In the genomic region with DNA sequence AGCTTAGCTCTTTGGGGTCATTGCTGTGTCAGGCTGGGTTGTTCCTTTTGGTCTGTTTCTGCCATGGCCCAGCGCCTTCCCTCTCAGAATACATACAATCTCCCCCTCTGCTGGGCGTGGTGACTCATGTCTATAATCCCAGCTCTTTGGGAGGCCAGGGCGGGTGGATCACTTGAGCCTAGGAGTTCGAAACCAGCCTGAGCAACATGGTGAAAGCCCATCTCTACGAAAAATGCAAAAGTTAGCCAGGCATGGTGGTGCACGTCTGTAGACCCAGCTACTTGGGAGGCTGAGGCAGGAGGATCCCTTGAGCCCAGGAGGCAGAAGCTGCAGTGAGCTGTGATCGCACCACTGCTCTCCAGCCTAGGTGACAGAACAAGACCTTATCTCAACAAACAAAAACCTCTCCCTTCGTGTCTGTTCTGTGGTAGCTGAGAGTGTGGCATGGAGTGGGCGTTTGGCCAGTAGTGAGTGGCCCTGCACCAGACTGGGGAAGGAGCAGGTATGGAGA, we compare ENCODE assay signal across 8 cellular contexts. TPM values are rescaled to one million over a fixed set of nuclear protein-coding genes. Genes with fewer than 3 reads are reported as not detected.
DNase-seq lines count a peak whose midpoint lies in the region; ATAC-seq and TF ChIP-seq lines count a peak whose summit lies in the region.

No MANE protein-coding gene starts in this region.

- CTCF ChIA-PET in GM10248 (lab: Yijun Ruan, JAX) = interaction anchor here (0.6 to 6.8 kb wide), 48 partner anchors 8 to 795 kb away, joined by 3 to 92 read pairs (median 5); partner anchors contain the start of genes MUS81, RAB1B, RIN1 and YIF1A
- CTCF ChIA-PET in activated CD4-positive, alpha-beta memory T cell treated with anti-CD3 and anti-CD28 coated beads, Interleukin-2, amount 10 ng/mL, durations not matched to agents 7 days and 5 days (lab: Charles Lee) = interaction anchor here (0.6 to 2.2 kb wide), 13 partner anchors 17 to 1873 kb away, joined by 3 to 9 read pairs (median 4); partner anchors contain the start of genes RAB1B, TMEM151A and YIF1A
- CTCF ChIA-PET in naive thymus-derived CD4-positive, alpha-beta T cell (lab: Charles Lee) = interaction anchor here (0.6 to 4.6 kb wide), 11 partner anchors 9 to 1243 kb away, joined by 3 to 25 read pairs (median 5); partner anchors contain the start of gene YIF1A

- ATAC-seq in HG02588 (IDR thresholded peaks at IDR 0.05; ENCODE audit: unreplicated experiment) (peak; percentile 3), HG02798 (IDR thresholded peaks at IDR 0.05; ENCODE audit: poor library complexity, unreplicated experiment) (no peak)
- ATAC-seq in naive thymus-derived CD4-positive, alpha-beta T cell = no peak

- H3K4me3 ChIP-seq in naive thymus-derived CD4-positive, alpha-beta T cell (ENCODE audit: low read length) = no peak overlapping the region
- H3K4me3 ChIP-seq in HAP-1 = no peak overlapping the region

- no peaks in the 10 kb centered on the region for H3K27me3 ChIP-seq in naive thymus-derived CD4-positive, alpha-beta T cell (ENCODE audit: control insufficient read depth in 2 of 2, insufficient read depth in 2 of 2, low read length in 2 of 2)
- H3K27me3 ChIP-seq in HAP-1 (ENCODE audit: low read depth) = no peaks in the 10 kb centered on the region

- in situ Hi-C loops in HAP-1 (cut with MboI; ENCODE audit: low sequenced_read_pairs) = no loop called here

- H3K4me3 Mint-ChIP-seq in activated CD4-positive, alpha-beta memory T cell treated with anti-CD3 and anti-CD28 coated beads, Interleukin-2, amount 10 ng/mL, durations not matched to agents 7 days and 5 days = no peak overlapping the region
- peak overlapping the region in 1 of 10 donors; percentile 29 for H3K4me3 Mint-ChIP-seq in naive thymus-derived CD4-positive, alpha-beta T cell

- peak overlapping the region; percentile 89 for H3K27ac ChIP-seq in naive thymus-derived CD4-positive, alpha-beta T cell (ENCODE audit: low read depth, low read length)

- H3K9me3 ChIP-seq in naive thymus-derived CD4-positive, alpha-beta T cell (ENCODE audit: control insufficient read depth in 2 of 3, low read length in 3 of 3) = no peaks in the 10 kb centered on the region
- H3K9me3 ChIP-seq in HAP-1 = no peaks in the 10 kb centered on the region

- no peaks in the 10 kb centered on the region for H3K9me3 Mint-ChIP-seq in activated CD4-positive, alpha-beta memory T cell treated with anti-CD3 and anti-CD28 coated beads, Interleukin-2, amount 10 ng/mL, durations not matched to agents 7 days and 5 days
- H3K9me3 Mint-ChIP-seq in naive thymus-derived CD4-positive, alpha-beta T cell = no peaks in the 10 kb centered on the region

- peaks cover 4 to 7% of the 10 kb centered on the region in 2 donors for H3K4me1 ChIP-seq in naive thymus-derived CD4-positive, alpha-beta T cell (ENCODE audit: control insufficient read depth in 2 of 2, insufficient read depth in 2 of 2, low read length in 2 of 2)
- H3K4me1 ChIP-seq in HAP-1 = no peaks in the 10 kb centered on the region

- H3K27me3 Mint-ChIP-seq in activated CD4-positive, alpha-beta memory T cell treated with anti-CD3 and anti-CD28 coated beads, Interleukin-2, amount 10 ng/mL, durations not matched to agents 7 days and 5 days = no peaks in the 10 kb centered on the region
- H3K27me3 Mint-ChIP-seq in naive thymus-derived CD4-positive, alpha-beta T cell = no peaks in the 10 kb centered on the region

- intact Hi-C loops in naive thymus-derived CD4-positive, alpha-beta T cell (cut with micrococcal nuclease) = loop anchor here (1.0 to 2.0 kb wide), 7 partner anchors 37 to 168 kb away; partner anchors contain the start of gene RAB1B (in 1 of the 2)

- peak overlapping the region; percentile 77 for H3K27ac Mint-ChIP-seq in activated CD4-positive, alpha-beta memory T cell treated with anti-CD3 and anti-CD28 coated beads, Interleukin-2, amount 10 ng/mL, durations not matched to agents 7 days and 5 days
- peak overlapping the region; percentile 78 to 98 (median 92) for H3K27ac Mint-ChIP-seq in naive thymus-derived CD4-positive, alpha-beta T cell

- peaks cover 6 to 86% (median 13%) of the 10 kb centered on the region in 3 experiments for H3K36me3 ChIP-seq in naive thymus-derived CD4-positive, alpha-beta T cell (ENCODE audit: control insufficient read depth in 2 of 3, insufficient read depth in 3 of 3, low read length in 3 of 3)
- H3K36me3 ChIP-seq in HAP-1 (replicated peaks) = no peaks in the 10 kb centered on the region; the same call in 1 of the 2 replicates

- H3K36me3 Mint-ChIP-seq in activated CD4-positive, alpha-beta memory T cell treated with anti-CD3 and anti-CD28 coated beads, Interleukin-2, amount 10 ng/mL, durations not matched to agents 7 days and 5 days (ENCODE audit: low read depth) = peaks cover 26% of the 10 kb centered on the region
- H3K36me3 Mint-ChIP-seq in naive thymus-derived CD4-positive, alpha-beta T cell = peaks cover 12 to 34% (median 13%) of the 10 kb centered on the region in 5 donors

- H3K4me1 Mint-ChIP-seq in activated CD4-positive, alpha-beta memory T cell treated with anti-CD3 and anti-CD28 coated beads, Interleukin-2, amount 10 ng/mL, durations not matched to agents 7 days and 5 days = peaks cover 25% of the 10 kb centered on the region
- peaks cover 12 to 21% (median 18%) of the 10 kb centered on the region in 7 donors for H3K4me1 Mint-ChIP-seq in naive thymus-derived CD4-positive, alpha-beta T cell

- peak; percentile 39 for DNase-seq in GM10248 (ENCODE audit: extremely low spot score)
- DNase-seq in activated CD4-positive, alpha-beta memory T cell treated with anti-CD3 and anti-CD28 coated beads, Interleukin-2, amount 10 ng/mL, durations not matched to agents 7 days and 5 days = no peak
- no peak for DNase-seq in naive thymus-derived CD4-positive, alpha-beta T cell
- no peak for DNase-seq in stimulated activated CD4-positive, alpha-beta T cell treated with anti-CD3 and anti-CD28 coated beads, Interleukin-12 subunit alpha, Interleukin-12 subunit beta, amount 100 ng/mL, for 4 hours
- no peak for DNase-seq in NCI-H2029 (lab: John Stamatoyannopoulos, UW)
- DNase-seq in HAP-1 (ENCODE audit: low spot score in 2 of 2) = no peak

- POLR2A ChIA-PET in GM10248 (lab: Yijun Ruan, JAX) = no interaction called here
- POLR2A ChIA-PET in activated CD4-positive, alpha-beta memory T cell treated with anti-CD3 and anti-CD28 coated beads, Interleukin-2, amount 10 ng/mL, durations not matched to agents 7 days and 5 days (lab: Charles Lee) = no interaction called here
- POLR2A ChIA-PET in naive thymus-derived CD4-positive, alpha-beta T cell (lab: Charles Lee) = interaction anchor here (0.6 to 1.3 kb wide), 7 partner anchors 8 to 362 kb away, joined by 3 to 5 read pairs (median 3); partner anchors contain the start of gene RAB1B

- TF ChIP-seq CTCF in GM10248 (IDR thresholded peaks at IDR 0.05; ENCODE audit: control extremely low read depth, extremely low read depth, low read depth, missing control alignments) = peak; percentile 29

RNA-seq across cellular contexts. Expression of gene KLC2, which starts 35.7 kb away (rescaled TPM):
- 10 to 100 TPM; 32.8 to 33.9 TPM for total RNA-seq in activated CD4-positive, alpha-beta memory T cell treated with anti-CD3 and anti-CD28 coated beads, Interleukin-2, amount 10 ng/mL, durations not matched to agents 7 days and 5 days
- total RNA-seq in naive thymus-derived CD4-positive, alpha-beta T cell = 10 to 100 TPM; 26.7 to 53.6 (median 41.5) TPM
- 1 to 10 TPM; 5.5 to 7.6 TPM for polyA plus RNA-seq in naive thymus-derived CD4-positive, alpha-beta T cell

RNA-seq across cellular contexts. Expression of gene RAB1B, which starts 46.7 kb away (rescaled TPM):
- 100 to 1,000 TPM; 146 to 150 TPM for total RNA-seq in activated CD4-positive, alpha-beta memory T cell treated with anti-CD3 and anti-CD28 coated beads, Interleukin-2, amount 10 ng/mL, durations not matched to agents 7 days and 5 days
- 100 to 1,000 TPM in 1 of 5 experiments, 10 to 100 TPM in 4; 60.6 to 151 (median 70.7) TPM for total RNA-seq in naive thymus-derived CD4-positive, alpha-beta T cell
- polyA plus RNA-seq in naive thymus-derived CD4-positive, alpha-beta T cell = 10 to 100 TPM; 11.3 to 13.5 TPM

RNA-seq across cellular contexts. Expression of gene CNIH2, which starts 56.2 kb away (rescaled TPM):
- 1 to 10 TPM; 1.9 to 2.1 TPM for total RNA-seq in activated CD4-positive, alpha-beta memory T cell treated with anti-CD3 and anti-CD28 coated beads, Interleukin-2, amount 10 ng/mL, durations not matched to agents 7 days and 5 days
- total RNA-seq in naive thymus-derived CD4-positive, alpha-beta T cell = 10 to 100 TPM in 1 of 5 experiments, 1 to 10 TPM in 4; 1.3 to 12.3 (median 2.9) TPM
- polyA plus RNA-seq in naive thymus-derived CD4-positive, alpha-beta T cell = not detected
